Comparison of ENCODE assay signal across 11 cellular contexts in genomic region chr1:40390857-40391256, GRCh38. TPM values are rescaled to one million over a fixed set of nuclear protein-coding genes. Genes with fewer than 3 reads are reported as not detected.
DNase-seq lines count a peak whose midpoint lies in the region; TF ChIP-seq lines count a peak whose summit lies in the region.
"Had no signal": no experiment of that assay in that cellular context is flagged by ENCODE, and none has a peak within 500 bp of the region (broad histone marks: within the 10 kb centered on the region; RNA-seq: fewer than 3 reads in every experiment).

No MANE protein-coding gene starts in this region.

- TF ChIP-seq EP300 in suprapubic skin (IDR thresholded peaks at IDR 0.05) (no peak), SK-N-SH (IDR thresholded peaks at IDR 0.05; ENCODE audit: borderline replicate concordance in 1 of 2, low read depth in 1 of 2, low read length in 1 of 2) (no peak)

- peak overlapping the region in 1 of 2 donors; percentile 77 for H3K9ac ChIP-seq in liver (ENCODE audit: low read depth in 1 of 2, low read length in 2 of 2)
- no peak overlapping the region for H3K9ac ChIP-seq in SK-N-SH

- H3K79me2 ChIP-seq in SK-N-SH (ENCODE audit: insufficient read depth), result peaks cover 45% of the 10 kb centered on the region; the same call in 1 of the 2 replicates

- H3K36me3 Mint-ChIP-seq in activated CD4-positive, alpha-beta T cell treated with anti-CD3 and anti-CD28 coated beads, Interleukin-2, amount 10 ng/mL, durations not matched to agents 7 days and 5 days (ENCODE audit: low read depth), result peaks cover 52% of the 10 kb centered on the region
- peaks cover 66% of the 10 kb centered on the region for H3K36me3 Mint-ChIP-seq in activated T-helper 2 cell treated with anti-CD3 and anti-CD28 coated beads, Interferon-gamma antibody, Interleukin-2, Interleukin-4, amounts not matched to agents 10 μg/mL and 5 μg/mL and 100 μg/mL, durations not matched to agents 14 hours and 24 hours and 36 hours (ENCODE audit: low read depth)

- no peak for TF ChIP-seq POLR2A in suprapubic skin (IDR thresholded peaks at IDR 0.05)

- H3F3A ChIP-seq in SK-N-SH (replicated peaks; ENCODE audit: insufficient read depth), result peaks cover 6% of the 10 kb centered on the region

- H3K4me3 ChIP-seq in liver (ENCODE audit: low read depth in 1 of 3, low read length in 3 of 3) (no peak overlapping the region), suprapubic skin (no peak overlapping the region), SK-N-SH (ENCODE audit: low read depth in 2 of 2, low read length in 1 of 2) (no peak overlapping the region)
- H3K4me3 ChIP-seq: mucosa of descending colon had no signal

- no peaks in the 10 kb centered on the region for H3K27me3 Mint-ChIP-seq in activated CD4-positive, alpha-beta T cell treated with anti-CD3 and anti-CD28 coated beads, Interleukin-2, amount 10 ng/mL, durations not matched to agents 7 days and 5 days
- no peaks in the 10 kb centered on the region for H3K27me3 Mint-ChIP-seq in activated T-helper 2 cell treated with anti-CD3 and anti-CD28 coated beads, Interferon-gamma antibody, Interleukin-2, Interleukin-4, amounts not matched to agents 10 μg/mL and 5 μg/mL and 100 μg/mL, durations not matched to agents 14 hours and 24 hours and 36 hours (ENCODE audit: low read depth)

- no peaks in the 10 kb centered on the region for H3K9me3 ChIP-seq in liver (ENCODE audit: control insufficient read depth in 4 of 4, low read length in 3 of 4)
- H3K9me3 ChIP-seq in suprapubic skin, result no peaks in the 10 kb centered on the region
- no peaks in the 10 kb centered on the region for H3K9me3 ChIP-seq in SK-N-SH
- H3K9me3 ChIP-seq: mucosa of descending colon had no signal

- no peaks in the 10 kb centered on the region for H3K27me3 ChIP-seq in liver (ENCODE audit: control insufficient read depth in 4 of 4, insufficient read depth in 4 of 4, low read length in 3 of 4)
- H3K27me3 ChIP-seq in suprapubic skin, result no peaks in the 10 kb centered on the region
- no peaks in the 10 kb centered on the region for H3K27me3 ChIP-seq in SK-N-SH (ENCODE audit: insufficient read depth)

- H3K36me3 ChIP-seq in liver (ENCODE audit: control insufficient read depth in 4 of 4, insufficient read depth in 3 of 4, low read depth in 1 of 4, low read length in 3 of 4), result no peaks in the 10 kb centered on the region
- H3K36me3 ChIP-seq in suprapubic skin, result no peaks in the 10 kb centered on the region
- H3K36me3 ChIP-seq in SK-N-SH (replicated peaks in 1 of 2; ENCODE audit: control insufficient read depth in 1 of 2, insufficient read depth in 2 of 2, low read length in 1 of 2), result peaks cover 0 to 2% of the 10 kb centered on the region in 2 experiments

- POLR2A ChIA-PET in activated CD4-positive, alpha-beta T cell treated with anti-CD3 and anti-CD28 coated beads, Interleukin-2, amount 10 ng/mL, durations not matched to agents 7 days and 5 days (lab: Charles Lee), result no interaction called here
- POLR2A ChIA-PET in SK-N-SH (lab: Yijun Ruan, JAX), result no interaction called here

- CTCF ChIA-PET in activated CD4-positive, alpha-beta T cell treated with anti-CD3 and anti-CD28 coated beads, Interleukin-2, amount 10 ng/mL, durations not matched to agents 7 days and 5 days (lab: Charles Lee), result interaction anchor here (0.8 to 3.7 kb wide), 7 partner anchors 9 to 359 kb away, joined by 3 to 14 read pairs (median 3); no protein-coding TSS in a partner anchor
- CTCF ChIA-PET in SK-N-SH (lab: Yijun Ruan, JAX), result interaction anchor here (1.2 to 5.9 kb wide), 5 partner anchors 14 to 247 kb away, joined by 3 to 37 read pairs (median 5); no protein-coding TSS in a partner anchor

- peak overlapping the region; percentile 92 for H3K27ac Mint-ChIP-seq in activated CD4-positive, alpha-beta T cell treated with anti-CD3 and anti-CD28 coated beads, Interleukin-2, amount 10 ng/mL, durations not matched to agents 7 days and 5 days
- H3K27ac Mint-ChIP-seq in activated T-helper 2 cell treated with anti-CD3 and anti-CD28 coated beads, Interferon-gamma antibody, Interleukin-2, Interleukin-4, amounts not matched to agents 10 μg/mL and 5 μg/mL and 100 μg/mL, durations not matched to agents 14 hours and 24 hours and 36 hours, result peak overlapping the region; percentile 61

- H3K9me2 ChIP-seq in SK-N-SH, result no peaks in the 10 kb centered on the region

- no peaks in the 10 kb centered on the region for H4K20me1 ChIP-seq in SK-N-SH (ENCODE audit: insufficient read depth)

- H3K4me1 ChIP-seq in liver (ENCODE audit: control insufficient read depth in 4 of 4, insufficient read depth in 4 of 4, low read length in 3 of 4) (peaks cover 30 to 62% (median 55%) of the 10 kb centered on the region in 4 donors), suprapubic skin (peaks cover 44% of the 10 kb centered on the region), SK-N-SH (ENCODE audit: control insufficient read depth in 1 of 2, insufficient read depth in 2 of 2, low read depth in 1 of 2, low read length in 1 of 2) (peaks cover 0 to 18% of the 10 kb centered on the region in 2 experiments; a peak in 1 of 4 replicates)

- H3K27ac ChIP-seq in liver (ENCODE audit: low read depth in 1 of 2, low read length in 2 of 2) (peak overlapping the region; percentile 86 to 95), suprapubic skin (peak overlapping the region; percentile 63), SK-N-SH (ENCODE audit: low read depth in 2 of 2, low read length in 1 of 2) (no peak overlapping the region)

- 44% methylated on average over 3 of the region's 3 CpGs for WGBS in liver
- 89% methylated on average over 3 of the region's 3 CpGs for WGBS in suprapubic skin
- 92% methylated on average over 3 of the region's 3 CpGs for whole genome bisulfite sequencing in SK-N-SH (ENCODE audit: low lambda C conversion rate)

- peak; percentile 31 to 66 for TF ChIP-seq RAD21 in liver (IDR thresholded peaks at IDR 0.05)
- no peak for TF ChIP-seq RAD21 in SK-N-SH (IDR thresholded peaks at IDR 0.05; ENCODE audit: low read length)

- no peak for TF ChIP-seq CTCF in liver (IDR thresholded peaks at IDR 0.05; ENCODE audit: low read depth, low read length, missing input control)
- TF ChIP-seq CTCF in suprapubic skin (IDR thresholded peaks at IDR 0.05), result no peak
- no peak for TF ChIP-seq CTCF in SK-N-SH (IDR thresholded peaks at IDR 0.05)

- H3K4me1 Mint-ChIP-seq in activated CD4-positive, alpha-beta T cell treated with anti-CD3 and anti-CD28 coated beads, Interleukin-2, amount 10 ng/mL, durations not matched to agents 7 days and 5 days, result peaks cover 91% of the 10 kb centered on the region
- peaks cover 78% of the 10 kb centered on the region for H3K4me1 Mint-ChIP-seq in activated T-helper 2 cell treated with anti-CD3 and anti-CD28 coated beads, Interferon-gamma antibody, Interleukin-2, Interleukin-4, amounts not matched to agents 10 μg/mL and 5 μg/mL and 100 μg/mL, durations not matched to agents 14 hours and 24 hours and 36 hours (ENCODE audit: low read depth)

- no peak overlapping the region for H2AFZ ChIP-seq in SK-N-SH (ENCODE audit: low read depth)

- DNase-seq in activated CD4-positive, alpha-beta T cell treated with anti-CD3 and anti-CD28 coated beads, Interleukin-2, amount 10 ng/mL, durations not matched to agents 7 days and 5 days, result no peak
- no peak for DNase-seq in activated CD4-positive, alpha-beta T cell treated with anti-CD3 and anti-CD28 coated beads for 48 hours
- no peak for DNase-seq in activated T-helper 2 cell treated with anti-CD3 and anti-CD28 coated beads, Interferon-gamma antibody, Interleukin-2, Interleukin-4, amounts not matched to agents 10 μg/mL and 5 μg/mL and 100 μg/mL, durations not matched to agents 14 hours and 24 hours and 36 hours (ENCODE audit: low spot score)
- DNase-seq in suprapubic skin (ENCODE audit: low spot score in 2 of 2), result no peak
- no peak for DNase-seq in SK-N-SH
- DNase-seq in NCI-H187 treated with DMSO at 0.1 percent for 48 hours (lab: John Stamatoyannopoulos, UW), result no peak
- DNase-seq in NCI-H1105 treated with DMSO at 0.1 percent for 48 hours (lab: John Stamatoyannopoulos, UW), result no peak
- DNase-seq: DND-41, mucosa of descending colon, NCI-H446 treated with DMSO at 0.1 percent for 48 hours had no signal

- no peak overlapping the region for H3K4me2 ChIP-seq in SK-N-SH

- H3K9me3 Mint-ChIP-seq in activated CD4-positive, alpha-beta T cell treated with anti-CD3 and anti-CD28 coated beads, Interleukin-2, amount 10 ng/mL, durations not matched to agents 7 days and 5 days, result no peaks in the 10 kb centered on the region
- H3K9me3 Mint-ChIP-seq in activated T-helper 2 cell treated with anti-CD3 and anti-CD28 coated beads, Interferon-gamma antibody, Interleukin-2, Interleukin-4, amounts not matched to agents 10 μg/mL and 5 μg/mL and 100 μg/mL, durations not matched to agents 14 hours and 24 hours and 36 hours, result no peaks in the 10 kb centered on the region

- no peak overlapping the region for H3K4me3 Mint-ChIP-seq in activated CD4-positive, alpha-beta T cell treated with anti-CD3 and anti-CD28 coated beads, Interleukin-2, amount 10 ng/mL, durations not matched to agents 7 days and 5 days
- peak overlapping the region; percentile 34 for H3K4me3 Mint-ChIP-seq in activated T-helper 2 cell treated with anti-CD3 and anti-CD28 coated beads, Interferon-gamma antibody, Interleukin-2, Interleukin-4, amounts not matched to agents 10 μg/mL and 5 μg/mL and 100 μg/mL, durations not matched to agents 14 hours and 24 hours and 36 hours (ENCODE audit: low read depth)

- intact Hi-C loops in activated T-helper 2 cell treated with anti-CD3 and anti-CD28 coated beads, Interferon-gamma antibody, Interleukin-2, Interleukin-4, amounts not matched to agents 10 μg/mL and 5 μg/mL and 100 μg/mL, durations not matched to agents 14 hours and 24 hours and 36 hours (cut with micrococcal nuclease), result no loop called here

RNA-seq across cellular contexts. Expression of gene SMAP2, which starts 17.3 kb away (rescaled TPM):
- 100 to 1,000 TPM; 115 to 140 TPM for total RNA-seq in activated CD4-positive, alpha-beta T cell treated with anti-CD3 and anti-CD28 coated beads, Interleukin-2, amount 10 ng/mL, durations not matched to agents 7 days and 5 days
- total RNA-seq in activated T-helper 2 cell treated with anti-CD3 and anti-CD28 coated beads, Interferon-gamma antibody, Interleukin-2, Interleukin-4, amounts not matched to agents 10 μg/mL and 5 μg/mL and 100 μg/mL, durations not matched to agents 14 hours and 24 hours and 36 hours, result 185 and 186 TPM in 2 replicates
- total RNA-seq in liver (10 to 100 TPM; 20.0 to 36.8 TPM), suprapubic skin (10 to 100 TPM; 17.0 to 32.2 (median 28.0) TPM)
- polyA plus RNA-seq in liver (10 to 100 TPM; 25.5 to 34.1 TPM), SK-N-SH (2012; rRNA removed) (11.2 and 12.7 TPM in 2 replicates)
- 11.5 and 12.3 TPM in 2 replicates for polyA plus RNA-seq in SK-N-SH (2012; cell fraction: cytosol; rRNA removed)
- 13.2 and 15.8 TPM in 2 replicates for polyA plus RNA-seq in SK-N-SH (2012; cell fraction: nucleus; rRNA removed)

RNA-seq across cellular contexts. Expression of gene ZFP69B, which starts 59.4 kb away (rescaled TPM):
- total RNA-seq in activated CD4-positive, alpha-beta T cell treated with anti-CD3 and anti-CD28 coated beads, Interleukin-2, amount 10 ng/mL, durations not matched to agents 7 days and 5 days, result 1 to 10 TPM; 3.0 to 3.5 TPM
- total RNA-seq in activated T-helper 2 cell treated with anti-CD3 and anti-CD28 coated beads, Interferon-gamma antibody, Interleukin-2, Interleukin-4, amounts not matched to agents 10 μg/mL and 5 μg/mL and 100 μg/mL, durations not matched to agents 14 hours and 24 hours and 36 hours, result 4.7 and 5.4 TPM in 2 replicates
- under 1 TPM; 0.79 to 0.92 TPM for total RNA-seq in liver
- under 1 TPM; 0.19 to 0.45 TPM for polyA plus RNA-seq in liver
- total RNA-seq in suprapubic skin, result 1 to 10 TPM in 1 of 4 donors, under 1 TPM in 3; 0.55 to 1.1 (median 0.74) TPM
- 1.7 and 2.1 TPM in 2 replicates for polyA plus RNA-seq in SK-N-SH (2012; rRNA removed)
- polyA plus RNA-seq in SK-N-SH (2012; cell fraction: cytosol; rRNA removed), result 2.4 TPM in 2 replicates
- 2.1 and 3.0 TPM in 2 replicates for polyA plus RNA-seq in SK-N-SH (2012; cell fraction: nucleus; rRNA removed)

Comparison
In these comparisons a context has a peak if more than half of its experiments do, and no peak if none do; other contexts are left out.
1. H3K27ac ChIP-seq: peak in liver (2 of 2) and suprapubic skin (single experiment); none in SK-N-SH (0 of 2).